ENCODE assay signal across 29 cellular contexts in the genomic region with DNA sequence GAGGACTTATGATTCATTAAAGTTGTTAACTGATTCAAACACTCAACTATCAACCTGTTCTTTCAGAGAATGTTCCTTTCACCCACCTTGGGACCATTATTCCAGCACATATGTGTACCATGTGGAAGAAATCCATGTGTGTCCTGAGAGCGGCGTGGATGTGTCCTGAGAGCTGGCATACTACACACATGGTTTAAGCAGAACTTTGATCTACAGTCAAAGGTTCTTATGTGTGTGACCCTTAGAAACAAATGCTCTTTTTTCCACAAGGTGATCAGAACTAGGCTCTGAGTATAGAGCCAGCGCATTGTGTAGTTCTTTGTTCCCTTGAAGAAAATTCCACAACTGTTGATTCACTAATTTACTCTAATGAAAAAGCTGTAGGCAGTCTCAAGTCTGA.
"Had no signal": no experiment of that assay in that cellular context is flagged by ENCODE, and none has a peak within 500 bp of the region (broad histone marks: within the 10 kb centered on the region; RNA-seq: fewer than 3 reads in every experiment).

No MANE protein-coding gene starts in this region.

- H3K27ac Mint-ChIP-seq: dendritic cell treated with granulocyte-macrophage colony-stimulating factor and Interleukin-4, amounts not matched to agents 40 ng/mL and 50 ng/mL, for 4 days; endodermal cell had no signal

- H3K36me3 ChIP-seq: colonic mucosa had no signal

- H3K27me3 Mint-ChIP-seq: dendritic cell treated with granulocyte-macrophage colony-stimulating factor and Interleukin-4, amounts not matched to agents 40 ng/mL and 50 ng/mL, for 4 days; effector memory CD8-positive, alpha-beta T cell had no signal

- H3K27ac ChIP-seq: colonic mucosa, coronary artery, dorsolateral prefrontal cortex, epithelial cell of prostate, esophagus muscularis mucosa, esophagus squamous epithelium, foreskin keratinocyte, gastrocnemius medialis, gastroesophageal sphincter, heart left ventricle, heart right ventricle had no signal

- ATAC-seq: effector memory CD8-positive, alpha-beta T cell; esophagus mucosa; foreskin keratinocyte; gastrocnemius medialis; gastroesophageal sphincter; heart left ventricle; heart right ventricle had no signal

- H3K27me3 ChIP-seq: colonic mucosa, dorsolateral prefrontal cortex, esophagus muscularis mucosa, esophagus squamous epithelium, foreskin keratinocyte, gastrocnemius medialis, gastroesophageal sphincter, heart left ventricle, heart right ventricle had no signal

- H3K9me3 ChIP-seq: colonic mucosa had no signal

- H3K4me3 Mint-ChIP-seq: dendritic cell treated with granulocyte-macrophage colony-stimulating factor and Interleukin-4, amounts not matched to agents 40 ng/mL and 50 ng/mL, for 4 days; effector memory CD8-positive, alpha-beta T cell; endodermal cell had no signal

- H3K4me3 ChIP-seq: colonic mucosa, coronary artery, dorsolateral prefrontal cortex, esophagus muscularis mucosa, esophagus squamous epithelium, gastrocnemius medialis, gastroesophageal sphincter, heart left ventricle, heart right ventricle had no signal

- H3K4me1 ChIP-seq: colonic mucosa, esophagus muscularis mucosa, esophagus squamous epithelium, foreskin keratinocyte, gastrocnemius medialis, gastroesophageal sphincter, heart left ventricle, heart right ventricle had no signal

- FAIRE-seq: colon, endometrium, endothelial cell of umbilical vein, frontal cortex had no signal

- DNase-seq: colonic mucosa; cortex of kidney; dermis blood vessel endothelial cell; dorsolateral prefrontal cortex; effector CD4-positive, alpha-beta T cell; effector CD8-positive, alpha-beta T cell; effector memory CD4-positive, alpha-beta T cell; effector memory CD8-positive, alpha-beta T cell; endodermal cell; erythroblast; esophagus squamous epithelium; foreskin fibroblast; foreskin keratinocyte; foreskin melanocyte; gastrocnemius medialis; glutamatergic neuron; head of caudate nucleus; heart left ventricle; heart right ventricle had no signal

- H3K9me3 Mint-ChIP-seq: effector memory CD8-positive, alpha-beta T cell had no signal
